Comparison of ENCODE assay signal across 30 cellular contexts in genomic region chr16:60684002-60684401, GRCh38.
"Had no signal": no experiment of that assay in that cellular context is flagged by ENCODE, and none has a peak within 500 bp of the region (broad histone marks: within the 10 kb centered on the region; RNA-seq: fewer than 3 reads in every experiment).

No MANE protein-coding gene starts in this region.

- H3K27ac ChIP-seq: left lung, neural progenitor cell, neutrophil, parathyroid adenoma, psoas muscle, right atrium auricular region, skin epidermis, stomach, testis, thyroid gland, transverse colon, upper lobe of left lung, vagina had no signal

- H3K79me2 ChIP-seq: parathyroid adenoma had no signal

- H3K27me3 ChIP-seq: left lung, neural progenitor cell, neutrophil, right atrium auricular region, stomach, testis, thyroid gland, transverse colon, upper lobe of left lung, vagina had no signal

- H3K9ac ChIP-seq: neural progenitor cell, parathyroid adenoma had no signal

- H3K4me1 ChIP-seq: left lung, parathyroid adenoma, psoas muscle, right atrium auricular region, stomach, testis, thyroid gland, transverse colon, upper lobe of left lung, vagina had no signal

- ATAC-seq: left colon; left lung; natural killer cell; psoas muscle; sciatic nerve; stimulated activated naive B cell treated with anti-CD40 and anti-IgM and Interleukin-4, amounts not matched to agents 10 μg/mL and 1 μg/mL and 100 μg/mL, for 72 hours; stimulated activated naive CD8-positive, alpha-beta T cell treated with anti-CD3 and anti-CD28 coated beads, Interleukin-15, Interleukin-2, amounts not matched to agents 100 U/mL and 50 U/mL, for 24 hours had no signal

- DNase-seq: hypothalamus; immature natural killer cell; kidney; left colon; left lung; mesendoderm; naive B cell; natural killer cell; nephron progenitor cell; occipital lobe; psoas muscle; stimulated activated CD4-positive, alpha-beta T cell treated with anti-CD3 and anti-CD28 coated beads, Interleukin-12 subunit alpha, Interleukin-12 subunit beta, amount 100 ng/mL, for 4 hours; stimulated activated CD4-positive, alpha-beta T cell treated with anti-CD3 and anti-CD28 coated beads, Interleukin-15, amount 100 ng/mL, for 24 hours; stimulated activated CD4-positive, alpha-beta T cell treated with anti-CD3 and anti-CD28 coated beads, Interleukin-2, amount 100 ng/mL, for 24 hours; stimulated activated CD4-positive, alpha-beta T cell treated with anti-CD3 and anti-CD28 coated beads, Interleukin-4, amount 100 ng/mL, for 1 hour; stimulated activated naive B cell treated with anti-CD40 and anti-IgM and Interleukin-4, amounts not matched to agents 10 μg/mL and 1 μg/mL and 100 μg/mL, for 72 hours; stimulated activated naive CD8-positive, alpha-beta T cell treated with anti-CD3 and anti-CD28 coated beads, Interleukin-15, Interleukin-2, amounts not matched to agents 100 U/mL and 50 U/mL, for 24 hours; stomach; testis; thyroid gland; transverse colon; upper lobe of left lung had no signal

- H3K4me3 ChIP-seq: left lung, lung, neural progenitor cell, psoas muscle, right atrium auricular region, skin epidermis, stomach, testis, thyroid gland, transverse colon, upper lobe of left lung, vagina had no signal

- H2AFZ ChIP-seq: parathyroid adenoma had no signal

- H3K4me2 ChIP-seq: neural progenitor cell had no signal

- H3K9me3 ChIP-seq: neutrophil, testis, thyroid gland, upper lobe of left lung, vagina had no signal

- H3K36me3 ChIP-seq: left lung, neural progenitor cell, neutrophil, right atrium auricular region, stomach, thyroid gland, transverse colon, upper lobe of left lung, vagina had no signal
